In the genomic region with DNA sequence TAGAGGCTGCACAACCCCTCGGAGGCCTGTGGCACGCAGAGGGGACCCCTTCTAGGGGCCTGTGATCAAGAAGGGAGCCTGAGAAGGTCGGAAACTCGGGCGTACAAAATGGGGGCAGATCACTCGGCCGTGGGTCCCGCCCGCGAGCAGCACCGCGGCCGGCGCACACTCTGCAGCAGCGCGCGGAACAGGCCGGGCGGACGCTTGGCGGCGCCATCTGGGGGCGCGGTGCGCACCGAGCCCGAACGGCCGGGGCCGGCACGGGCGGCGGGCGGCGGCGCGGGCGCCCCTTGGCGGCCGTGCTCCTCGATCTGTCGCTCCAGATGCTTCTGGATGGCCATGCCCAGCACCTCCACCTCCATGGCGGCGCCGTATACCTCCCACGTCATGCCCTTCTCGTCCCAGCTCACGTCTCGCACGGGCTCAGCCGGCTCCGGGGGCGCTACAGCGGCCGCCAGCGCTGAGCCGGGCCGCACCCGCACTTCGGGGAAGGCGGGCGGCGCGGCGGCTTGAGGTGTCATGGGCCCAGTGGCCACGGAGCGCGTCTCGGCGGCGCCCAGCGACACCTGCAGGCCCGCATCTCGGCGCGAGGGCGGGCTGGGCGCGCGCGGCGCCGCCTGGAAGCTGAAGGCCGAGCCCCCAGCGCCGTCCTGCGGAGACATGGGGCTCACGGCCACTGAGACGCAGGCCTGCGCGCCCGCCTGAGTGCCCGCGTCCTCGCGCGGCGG, we compare ENCODE assay signal across 8 cellular contexts. TPM values are rescaled to one million over a fixed set of nuclear protein-coding genes. Genes with fewer than 3 reads are reported as not detected.
A peak's percentile ranks its signal among the peaks of the same experiment; 100 is the strongest.
DNase-seq lines count a peak whose midpoint lies in the region; ATAC-seq and TF ChIP-seq lines count a peak whose summit lies in the region.
"Had no signal": no experiment of that assay in that cellular context is flagged by ENCODE, and none has a peak within 500 bp of the region (broad histone marks: within the 10 kb centered on the region; RNA-seq: fewer than 3 reads in every experiment).

No MANE protein-coding gene starts in this region.

- intact Hi-C loops in colonic mucosa (cut with DNase I): no loop called here
- intact Hi-C loops in stomach (cut with DNase I; ENCODE audit: low total_unique reads): no loop called here

- H3K4me3 ChIP-seq in colonic mucosa: peak overlapping the region; percentile 31
- H3K4me3 ChIP-seq in stomach: peak overlapping the region; percentile 40 to 53 (median 42)
- H3K4me3 ChIP-seq: SK-N-MC had no signal

- TF ChIP-seq POLR2A in stomach (IDR thresholded peaks at IDR 0.05): no peak

- H3K4me1 Mint-ChIP-seq in naive B cell: peaks cover 6 to 8% (median 6%) of the 10 kb centered on the region in 3 donors

- H3K27ac ChIP-seq in colonic mucosa (no peak overlapping the region), stomach (peak overlapping the region in 1 of 5 donors; percentile 62)
- H3K27ac ChIP-seq: SK-N-MC had no signal

- H3K36me3 ChIP-seq in colonic mucosa: no peaks in the 10 kb centered on the region
- H3K36me3 ChIP-seq in stomach: no peaks in the 10 kb centered on the region

- no peak for TF ChIP-seq EP300 in stomach (IDR thresholded peaks at IDR 0.05)

- H3K36me3 Mint-ChIP-seq in naive B cell: peaks cover 0 to 5% of the 10 kb centered on the region in 2 donors

- peak; percentile 74 for ATAC-seq in GM21723 (IDR thresholded peaks at IDR 0.05; ENCODE audit: unreplicated experiment)
- peak; percentile 82 to 86 for ATAC-seq in naive B cell (ENCODE audit: low read depth in 2 of 2)

- H3K27ac Mint-ChIP-seq in naive B cell: peak overlapping the region in 2 of 6 donors; percentile 66 to 67

- no peak for TF ChIP-seq CTCF in colonic mucosa (IDR thresholded peaks at IDR 0.05)
- no peak for TF ChIP-seq CTCF in stomach (IDR thresholded peaks at IDR 0.05)

- H3K27me3 ChIP-seq in colonic mucosa (no peaks in the 10 kb centered on the region), stomach (peaks cover 0 to 73% (median 13%) of the 10 kb centered on the region in 3 donors)

- 3 to 28% (median 5%) methylated on average over 6 to 98 of the region's 98 CpGs for WGBS in stomach, 5 donors

- peak overlapping the region in 1 of 2 donors; percentile 56 for H3K9ac ChIP-seq in colonic mucosa (ENCODE audit: low read depth in 2 of 2, low read length in 2 of 2)

- no peaks in the 10 kb centered on the region for H3K9me3 Mint-ChIP-seq in naive B cell

- peak overlapping the region in 7 of 8 donors; percentile 72 to 83 (median 77) for H3K4me3 Mint-ChIP-seq in naive B cell

- no peaks in the 10 kb centered on the region for H3K9me3 ChIP-seq in colonic mucosa
- no peaks in the 10 kb centered on the region for H3K9me3 ChIP-seq in stomach

- peaks cover 3 to 33% (median 24%) of the 10 kb centered on the region in 3 donors for H3K27me3 Mint-ChIP-seq in naive B cell

- DNase-seq in activated CD4-positive, CD25-positive, alpha-beta regulatory T cell treated with anti-CD3 and anti-CD28 coated beads, Interleukin-2, amount 50 U/mL, for 72 hours: peak; percentile 55
- peak; percentile 54 for DNase-seq in colonic mucosa
- DNase-seq in naive B cell: peak; percentile 43
- peak; percentile 42 for DNase-seq in stomach
- DNase-seq in cortex of kidney (lab: John Stamatoyannopoulos, UW): no peak
- no peak for DNase-seq in NCI-H1694 treated with DMSO at 0.1 percent for 48 hours (lab: John Stamatoyannopoulos, UW)

- H3K4me1 ChIP-seq in colonic mucosa (no peaks in the 10 kb centered on the region), stomach (peaks cover 6 to 15% (median 14%) of the 10 kb centered on the region in 4 donors)

RNA-seq across cellular contexts. Expression of gene GPRIN1, which starts 13.1 kb away (rescaled TPM):
- total RNA-seq in colonic mucosa (1 to 10 TPM; 2.1 to 3.1 TPM), stomach (1 to 10 TPM in 1 of 5 donors, under 1 TPM in 2, not detected in 2; 0.72 to 1.4 (median 0.92) TPM)
- polyA plus RNA-seq in naive B cell (ENCODE audit: low read depth in 6 of 6) (under 1 TPM in 5 of 6 donors, not detected in 1; 0.08 to 0.65 (median 0.16) TPM), stomach (under 1 TPM; 0.30 to 0.46 (median 0.37) TPM)

RNA-seq across cellular contexts. Expression of gene SNCB, which starts 33.5 kb away (rescaled TPM):
- not detected for total RNA-seq in colonic mucosa
- polyA plus RNA-seq in naive B cell (ENCODE audit: low read depth in 6 of 6): 1 to 10 TPM in 3 of 6 donors, under 1 TPM in 2, not detected in 1; 0.34 to 1.1 (median 1.0) TPM
- not detected for total RNA-seq in stomach
- not detected for polyA plus RNA-seq in stomach

RNA-seq across cellular contexts. Expression of gene EIF4E1B, which starts 33.6 kb away (rescaled TPM):
- total RNA-seq in colonic mucosa (not detected), stomach (not detected)
- polyA plus RNA-seq in naive B cell (ENCODE audit: low read depth in 6 of 6) (not detected), stomach (not detected)

RNA-seq across cellular contexts. Expression of gene CDHR2, which starts 47.7 kb away (rescaled TPM):
- total RNA-seq in colonic mucosa (10 to 100 TPM; 42.8 to 60.2 TPM), stomach (10 to 100 TPM in 3 of 5 donors, 1 to 10 TPM in 2; 9.6 to 18.7 (median 13.4) TPM)
- polyA plus RNA-seq in naive B cell (ENCODE audit: low read depth in 6 of 6) (not detected), stomach (1 to 10 TPM in 1 of 3 donors, under 1 TPM in 2; 0.13 to 1.6 (median 0.76) TPM)

RNA-seq across cellular contexts. Expression of gene TSPAN17, which starts 50.4 kb away (rescaled TPM):
- total RNA-seq in colonic mucosa (10 to 100 TPM; 30.5 to 36.1 TPM), stomach (10 to 100 TPM in 3 of 5 donors, 1 to 10 TPM in 2; 2.3 to 79.9 (median 19.0) TPM)
- polyA plus RNA-seq in naive B cell (ENCODE audit: low read depth in 6 of 6) (10 to 100 TPM; 11.9 to 22.8 (median 18.5) TPM), stomach (10 to 100 TPM; 21.7 to 24.0 (median 21.8) TPM)

Comparison
In these comparisons a context has a peak if more than half of its experiments do, and no peak if none do; other contexts are left out.
1. DNase-seq: peak in activated CD4-positive, CD25-positive, alpha-beta regulatory T cell treated with anti-CD3 and anti-CD28 coated beads, Interleukin-2, amount 50 U/mL, for 72 hours (single experiment), colonic mucosa (single experiment), naive B cell (single experiment) and stomach (single experiment); none in cortex of kidney (single experiment) and NCI-H1694 treated with DMSO at 0.1 percent for 48 hours (single experiment).